In genomic region chr17:6969323-6969726, GRCh38 we compare ENCODE assay signal across 1 cellular context.
TF ChIP-seq lines count a peak whose summit lies in the region.

No MANE protein-coding gene starts in this region.

TF ChIP-seq in IMR-90, 13 proteins besides CTCF, POLR2A, EP300 and RAD21:
- TF ChIP-seq NFE2L2 (IDR thresholded peaks at IDR 0.05; ENCODE audit: low read depth, low read length) = peak; percentile 86
- peak; percentile 69 for TF ChIP-seq MAFK (IDR thresholded peaks at IDR 0.05; ENCODE audit: low read depth, low read length)
- no peak for TF ChIP-seq USF2 (IDR thresholded peaks at IDR 0.05; ENCODE audit: low read depth, low read length)
- TF ChIP-seq MAZ (IDR thresholded peaks at IDR 0.05; ENCODE audit: borderline replicate concordance, low read depth, low read length) = no peak
